In genomic region chr1:39268112-39268581, GRCh38 we compare ENCODE assay signal across 8 cellular contexts.
DNase-seq lines count a peak whose midpoint lies in the region; ATAC-seq, FAIRE-seq and TF ChIP-seq lines count a peak whose summit lies in the region.

No MANE protein-coding gene starts in this region.

- no peak overlapping the region for H3K4me3 ChIP-seq in small intestine (ENCODE audit: low read depth in 1 of 2, low read length in 2 of 2)

- no peaks in the 10 kb centered on the region for H3K36me3 ChIP-seq in small intestine (ENCODE audit: control insufficient read depth in 2 of 2, insufficient read depth in 2 of 2, low read length in 2 of 2)

- in situ Hi-C loops in GM13977 (cut with MboI; ENCODE audit: low pct_unique_long_range_greater_than_20kb, low sequenced_read_pairs, unreplicated experiment), result no loop called here

- no peaks in the 10 kb centered on the region for H3K27me3 ChIP-seq in small intestine (ENCODE audit: control insufficient read depth in 2 of 2, insufficient read depth in 2 of 2, low read length in 2 of 2)

- WGBS in small intestine, 3 donors, result 24 to 50% (median 44%) methylated on average over 8 of the region's 8 CpGs

- H3K27ac ChIP-seq in caudate nucleus (ENCODE audit: low read depth, low read length), result peak overlapping the region; percentile 91
- H3K27ac ChIP-seq in small intestine (ENCODE audit: low read depth in 1 of 2, low read length in 1 of 2), result peak overlapping the region in 1 of 2 donors; percentile 72

- no peaks in the 10 kb centered on the region for H3K9me3 ChIP-seq in small intestine (ENCODE audit: control insufficient read depth, low read depth)

- no peak for TF ChIP-seq CTCF in GM13977 (IDR thresholded peaks at IDR 0.05; ENCODE audit: extremely low read depth, insufficient read depth, missing control alignments)

- ATAC-seq in HG03025 (IDR thresholded peaks at IDR 0.05; ENCODE audit: low FRiP score, unreplicated experiment), result no peak

- DNase-seq in AG08395 (ENCODE audit: low spot score) (peak; percentile 82), GM13977 (ENCODE audit: low spot score) (peak; percentile 54), NCI-H69 (lab: John Stamatoyannopoulos, UW) (peak; percentile 90), caudate nucleus (lab: John Stamatoyannopoulos, UW) (peak in 48 of 61 donors; percentile 24 to 96 (median 62)), iris pigment epithelial cell (ENCODE audit: low read depth) (peak; percentile 92), small intestine (peak; percentile 15), NOMO-1 treated with dmso at 0.1 percent for 144 hours (lab: John Stamatoyannopoulos, UW; ENCODE audit: unreplicated experiment) (no peak)

- peaks cover 0 to 8% of the 10 kb centered on the region in 2 donors for H3K4me1 ChIP-seq in small intestine (ENCODE audit: control insufficient read depth in 2 of 2, insufficient read depth in 1 of 2, low read depth in 1 of 2, low read length in 1 of 2)

- FAIRE-seq in small intestine (lab: Jason Lieb, UNC), result no peak
